ENCODE assay signal across 11 cellular contexts in genomic region chr11:12801976-12802375, GRCh38.
DNase-seq lines count a peak whose midpoint lies in the region; ATAC-seq, FAIRE-seq and TF ChIP-seq lines count a peak whose summit lies in the region.
"Had no signal": no experiment of that assay in that cellular context is flagged by ENCODE, and none has a peak within 500 bp of the region (broad histone marks: within the 10 kb centered on the region; RNA-seq: fewer than 3 reads in every experiment).

No MANE protein-coding gene starts in this region.

- no peak for TF ChIP-seq EP300 in stomach (IDR thresholded peaks at IDR 0.05)

- DNase-seq in WTC11 (ENCODE audit: low spot score) (no peak), kidney tubule cell (ENCODE audit: low spot score) (peak; percentile 28), stomach (no peak), small intestine (no peak)
- DNase-seq in activated CD4-positive, alpha-beta T cell treated with anti-CD3 and anti-CD28 coated beads for 4 hours = no peak
- DNase-seq: activated CD8-positive, alpha-beta memory T cell treated with anti-CD3 and anti-CD28 coated beads, Interleukin-2, amount 50 U/mL, for 48 hours; CD8-positive, alpha-beta T cell; SJCRH30 had no signal

- intact Hi-C loops in stomach (cut with DNase I; ENCODE audit: low total_unique reads) = no loop called here

- H3K4me3 ChIP-seq in HUES48 (ENCODE audit: low read depth, low read length) = no peak overlapping the region
- H3K4me3 ChIP-seq in stomach = no peak overlapping the region
- H3K4me3 ChIP-seq in small intestine (ENCODE audit: low read depth in 1 of 2, low read length in 2 of 2) = no peak overlapping the region
- H3K4me3 ChIP-seq: coronary artery, SJCRH30 had no signal

- H3K4me3 Mint-ChIP-seq in WTC11 = no peak overlapping the region
- H3K4me3 Mint-ChIP-seq: CD8-positive, alpha-beta T cell had no signal

- H3K9ac ChIP-seq in HUES48 (ENCODE audit: low read depth, low read length) = no peak overlapping the region

- WGBS in stomach, 5 donors = 65 to 83% (median 74%) methylated on average over 1 of the region's 1 CpG
- 38 to 68% (median 53%) methylated on average over 1 of the region's 1 CpG for WGBS in small intestine, 3 donors

- H3K27ac ChIP-seq in HUES48 (ENCODE audit: low read depth, low read length) (peak overlapping the region; percentile 81), stomach (peak overlapping the region in 4 of 5 donors; percentile 58 to 85 (median 82)), small intestine (ENCODE audit: low read depth in 1 of 2, low read length in 1 of 2) (no peak overlapping the region)
- H3K27ac ChIP-seq: coronary artery, SJCRH30 had no signal

- H3K27me3 ChIP-seq in HUES48 (ENCODE audit: control insufficient read depth, insufficient read depth, low read length) (no peaks in the 10 kb centered on the region), stomach (no peaks in the 10 kb centered on the region), small intestine (ENCODE audit: control insufficient read depth in 2 of 2, insufficient read depth in 2 of 2, low read length in 2 of 2) (no peaks in the 10 kb centered on the region)
- H3K27me3 ChIP-seq: SJCRH30 had no signal

- ATAC-seq in WTC11 (no peak), GM19023 (IDR thresholded peaks at IDR 0.05; ENCODE audit: unreplicated experiment) (no peak)
- ATAC-seq: CD8-positive, alpha-beta T cell had no signal

- no peaks in the 10 kb centered on the region for H3K9me3 ChIP-seq in HUES48 (ENCODE audit: control insufficient read depth, insufficient read depth, low read length)
- H3K9me3 ChIP-seq in stomach = no peaks in the 10 kb centered on the region
- H3K9me3 ChIP-seq in small intestine (ENCODE audit: control insufficient read depth, low read depth) = no peaks in the 10 kb centered on the region
- H3K9me3 ChIP-seq: SJCRH30 had no signal

- H3K36me3 ChIP-seq in HUES48 (ENCODE audit: control insufficient read depth, insufficient read depth, low read length) (no peaks in the 10 kb centered on the region), stomach (no peaks in the 10 kb centered on the region), small intestine (ENCODE audit: control insufficient read depth in 2 of 2, insufficient read depth in 2 of 2, low read length in 2 of 2) (no peaks in the 10 kb centered on the region)
- H3K36me3 ChIP-seq: SJCRH30 had no signal

- H3K27ac Mint-ChIP-seq in WTC11 = 0 out of 2 replicates have a peak overlapping the region, but pooled peaks have one; percentile 21
- H3K27ac Mint-ChIP-seq: CD8-positive, alpha-beta T cell had no signal

- TF ChIP-seq POLR2A in stomach (IDR thresholded peaks at IDR 0.05) = no peak

- no peaks in the 10 kb centered on the region for H3K36me3 Mint-ChIP-seq in WTC11
- H3K36me3 Mint-ChIP-seq: CD8-positive, alpha-beta T cell had no signal

- CTCF ChIA-PET in WTC11 (lab: Charles Lee) = interaction anchor here (1.0 kb wide), 1 partner anchor 40 kb away, joined by 3 read pairs; no protein-coding TSS in a partner anchor

- H3K4me1 Mint-ChIP-seq in WTC11 = peaks cover 88% of the 10 kb centered on the region

- FAIRE-seq in small intestine (lab: Jason Lieb, UNC) = no peak

- TF ChIP-seq CTCF in WTC11 (IDR thresholded peaks at IDR 0.05) (no peak), stomach (IDR thresholded peaks at IDR 0.05) (no peak)

- no peaks in the 10 kb centered on the region for H3K9me3 Mint-ChIP-seq in WTC11
- H3K9me3 Mint-ChIP-seq: CD8-positive, alpha-beta T cell had no signal

- POLR2A ChIA-PET in WTC11 (lab: Charles Lee) = interaction anchor here (1.4 kb wide), 1 partner anchor 23 kb away, joined by 3 read pairs; no protein-coding TSS in a partner anchor

- no peaks in the 10 kb centered on the region for H3K27me3 Mint-ChIP-seq in WTC11 (ENCODE audit: low read depth)

- peaks cover 72% of the 10 kb centered on the region for H3K4me1 ChIP-seq in HUES48 (ENCODE audit: control insufficient read depth, insufficient read depth, low read length)
- peaks cover 36 to 86% (median 63%) of the 10 kb centered on the region in 4 donors for H3K4me1 ChIP-seq in stomach
- H3K4me1 ChIP-seq in small intestine (ENCODE audit: control insufficient read depth in 2 of 2, insufficient read depth in 1 of 2, low read depth in 1 of 2, low read length in 1 of 2) = peaks cover 7 to 28% of the 10 kb centered on the region in 2 donors

TF ChIP-seq in WTC11, 78 proteins besides CTCF, POLR2A, EP300 and RAD21:
- TF ChIP-seq ELF4 (CRISPR knock-in tag; IDR thresholded peaks at IDR 0.05; ENCODE audit: low read depth) (no peak), ESRRA (CRISPR knock-in tag; IDR thresholded peaks at IDR 0.05; ENCODE audit: borderline replicate concordance) (no peak), CREM (CRISPR knock-in tag; IDR thresholded peaks at IDR 0.05) (no peak), ZNF532 (CRISPR knock-in tag; IDR thresholded peaks at IDR 0.05; ENCODE audit: borderline replicate concordance) (no peak), ZNF232 (CRISPR knock-in tag; IDR thresholded peaks at IDR 0.05) (no peak), ZNF671 (CRISPR knock-in tag; IDR thresholded peaks at IDR 0.05) (no peak), AR (CRISPR knock-in tag; IDR thresholded peaks at IDR 0.05) (no peak)
- TF ChIP-seq, protein P1, sequence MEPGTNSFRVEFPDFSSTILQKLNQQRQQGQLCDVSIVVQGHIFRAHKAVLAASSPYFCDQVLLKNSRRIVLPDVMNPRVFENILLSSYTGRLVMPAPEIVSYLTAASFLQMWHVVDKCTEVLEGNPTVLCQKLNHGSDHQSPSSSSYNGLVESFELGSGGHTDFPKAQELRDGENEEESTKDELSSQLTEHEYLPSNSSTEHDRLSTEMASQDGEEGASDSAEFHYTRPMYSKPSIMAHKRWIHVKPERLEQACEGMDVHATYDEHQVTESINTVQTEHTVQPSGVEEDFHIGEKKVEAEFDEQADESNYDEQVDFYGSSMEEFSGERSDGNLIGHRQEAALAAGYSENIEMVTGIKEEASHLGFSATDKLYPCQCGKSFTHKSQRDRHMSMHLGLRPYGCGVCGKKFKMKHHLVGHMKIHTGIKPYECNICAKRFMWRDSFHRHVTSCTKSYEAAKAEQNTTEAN (CRISPR knock-in tag; IDR thresholded peaks at IDR 0.05) = no peak
- TF ChIP-seq, protein P2, sequence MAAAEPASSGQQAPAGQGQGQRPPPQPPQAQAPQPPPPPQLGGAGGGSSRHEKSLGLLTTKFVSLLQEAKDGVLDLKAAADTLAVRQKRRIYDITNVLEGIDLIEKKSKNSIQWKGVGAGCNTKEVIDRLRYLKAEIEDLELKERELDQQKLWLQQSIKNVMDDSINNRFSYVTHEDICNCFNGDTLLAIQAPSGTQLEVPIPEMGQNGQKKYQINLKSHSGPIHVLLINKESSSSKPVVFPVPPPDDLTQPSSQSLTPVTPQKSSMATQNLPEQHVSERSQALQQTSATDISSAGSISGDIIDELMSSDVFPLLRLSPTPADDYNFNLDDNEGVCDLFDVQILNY (CRISPR knock-in tag; IDR thresholded peaks at IDR 0.05) = no peak
TF ChIP-seq in WTC11: peak in this region for 0.

Comparison
In these comparisons a context has a peak if more than half of its experiments do, and no peak if none do; other contexts are left out.
1. H3K27ac ChIP-seq: peak in HUES48 (single experiment) and stomach (4 of 5); none in small intestine (0 of 2).